16 cellular contexts compared by ENCODE assay signal in genomic region chr12:104175726-104176247, GRCh38.
"Had no signal": no experiment of that assay in that cellular context is flagged by ENCODE, and none has a peak within 500 bp of the region (broad histone marks: within the 10 kb centered on the region; RNA-seq: fewer than 3 reads in every experiment).

No MANE protein-coding gene starts in this region.

- H3K4me3 ChIP-seq: hepatocyte, pancreas had no signal

- H3K9me3 Mint-ChIP-seq: activated naive CD8-positive, alpha-beta T cell treated with anti-CD3 and anti-CD28 coated beads, Interleukin-2, amount 10 ng/mL, durations not matched to agents 7 days and 5 days; endodermal cell; mesothelial cell of epicardium; neural crest cell had no signal

- ATAC-seq: pancreas had no signal

- H3K27ac ChIP-seq: hepatocyte, pancreas had no signal

- H3K4me3 Mint-ChIP-seq: activated naive CD8-positive, alpha-beta T cell treated with anti-CD3 and anti-CD28 coated beads, Interleukin-2, amount 10 ng/mL, durations not matched to agents 7 days and 5 days; endodermal cell; mesothelial cell of epicardium; neural crest cell had no signal

- H3K27me3 ChIP-seq: hepatocyte, pancreas had no signal

- H3K4me1 Mint-ChIP-seq: endodermal cell had no signal

- H3K36me3 ChIP-seq: pancreas had no signal

- DNase-seq: activated gamma-delta T cell treated with Interleukin-2 at 50 U/mL for 16 hours; activated naive CD8-positive, alpha-beta T cell treated with anti-CD3 and anti-CD28 coated beads, Interleukin-2, amount 10 ng/mL, durations not matched to agents 7 days and 5 days; activated T-cell treated with anti-CD3 and anti-CD28 coated beads, Interleukin-2, amount 50 U/mL, for 48 hours; anterior cingulate cortex; cerebellar nuclear complex; dermis blood vessel endothelial cell; endodermal cell; erythroblast; kidney glomerular epithelial cell; pancreas; small intestine; T-helper 2 cell; trophoblast cell had no signal

- H3K27ac Mint-ChIP-seq: activated naive CD8-positive, alpha-beta T cell treated with anti-CD3 and anti-CD28 coated beads, Interleukin-2, amount 10 ng/mL, durations not matched to agents 7 days and 5 days; endodermal cell; mesothelial cell of epicardium had no signal

- H3K9me3 ChIP-seq: pancreas had no signal

- H3K36me3 Mint-ChIP-seq: activated naive CD8-positive, alpha-beta T cell treated with anti-CD3 and anti-CD28 coated beads, Interleukin-2, amount 10 ng/mL, durations not matched to agents 7 days and 5 days; mesothelial cell of epicardium had no signal
